ENCODE assay signal across 12 cellular contexts in genomic region chr10:21529236-21529910, GRCh38. TPM values are rescaled to one million over a fixed set of nuclear protein-coding genes. Genes with fewer than 3 reads are reported as not detected.
DNase-seq lines count a peak whose midpoint lies in the region; ATAC-seq, FAIRE-seq and TF ChIP-seq lines count a peak whose summit lies in the region.
"Had no signal": no experiment of that assay in that cellular context is flagged by ENCODE, and none has a peak within 500 bp of the region (broad histone marks: within the 10 kb centered on the region; RNA-seq: fewer than 3 reads in every experiment).

No MANE protein-coding gene starts in this region.

- intact Hi-C loops in heart left ventricle (cut with DNase I) (loop anchor here in 2 of 10 donors (10.0 kb wide), 2 partner anchors 785 to 795 kb away; partner anchors contain the start of genes BMI1 (in 1 of the 2) and COMMD3 (in 1 of the 2)), right cardiac atrium (cut with DNase I) (no loop called here), transverse colon (cut with DNase I; ENCODE audit: low total_unique reads) (no loop called here), tibial artery (cut with DNase I; ENCODE audit: low total_unique reads) (no loop called here)

- H3K36me3 Mint-ChIP-seq in mesothelial cell of epicardium = no peaks in the 10 kb centered on the region
- H3K36me3 Mint-ChIP-seq: T-cell had no signal

- TF ChIP-seq POLR2A in heart left ventricle (IDR thresholded peaks at IDR 0.05) = no peak
- no peak for TF ChIP-seq POLR2A in transverse colon (IDR thresholded peaks at IDR 0.05)

- no peak for TF ChIP-seq EP300 in transverse colon (IDR thresholded peaks at IDR 0.05; ENCODE audit: low read depth)

- H3K4me3 Mint-ChIP-seq in mesothelial cell of epicardium = no peak overlapping the region
- H3K4me3 Mint-ChIP-seq: B cell, T-cell had no signal

- peaks cover 45% of the 10 kb centered on the region for H3K4me1 Mint-ChIP-seq in mesothelial cell of epicardium

- peak overlapping the region in 11 of 12 donors; percentile 95 to 99 (median 99) for H3K27ac ChIP-seq in heart left ventricle
- no peak overlapping the region for H3K27ac ChIP-seq in right cardiac atrium (ENCODE audit: low read length)
- H3K27ac ChIP-seq in caudate nucleus (ENCODE audit: low read depth, low read length) = peak overlapping the region; percentile 97
- H3K27ac ChIP-seq in transverse colon = peak overlapping the region; percentile 94 to 96 (median 95)
- H3K27ac ChIP-seq in tibial artery = no peak overlapping the region

- peak overlapping the region; percentile 97 for H3K27ac Mint-ChIP-seq in mesothelial cell of epicardium
- H3K27ac Mint-ChIP-seq: B cell had no signal

- H3K4me3 ChIP-seq in heart left ventricle (peak overlapping the region in 6 of 12 donors; percentile 63 to 80 (median 71)), right cardiac atrium (ENCODE audit: low read length) (no peak overlapping the region), transverse colon (no peak overlapping the region), tibial artery (no peak overlapping the region)

- WGBS in heart left ventricle, 4 donors = 72 to 81% (median 75%) methylated on average over 5 of the region's 5 CpGs
- whole genome bisulfite sequencing in right cardiac atrium = 77% methylated on average over 5 of the region's 5 CpGs
- WGBS in transverse colon (ENCODE audit: low coverage in 1 of 2), 2 donors = 76 to 80% methylated on average over 5 of the region's 5 CpGs

- no peaks in the 10 kb centered on the region for H3K36me3 ChIP-seq in heart left ventricle
- H3K36me3 ChIP-seq in transverse colon = no peaks in the 10 kb centered on the region
- no peaks in the 10 kb centered on the region for H3K36me3 ChIP-seq in tibial artery
- H3K36me3 ChIP-seq: spleen had no signal

- H3K4me1 ChIP-seq in heart left ventricle (peaks cover 0 to 27% (median 13%) of the 10 kb centered on the region in 12 donors), right cardiac atrium (ENCODE audit: control insufficient read depth, insufficient read depth, low read length) (no peaks in the 10 kb centered on the region), transverse colon (peaks cover 0 to 45% (median 23%) of the 10 kb centered on the region in 4 donors), tibial artery (peaks cover 0 to 12% (median 0%) of the 10 kb centered on the region in 4 donors)

- H3K27me3 ChIP-seq in heart left ventricle = no peaks in the 10 kb centered on the region
- H3K27me3 ChIP-seq in right cardiac atrium (ENCODE audit: control insufficient read depth, insufficient read depth) = no peaks in the 10 kb centered on the region
- peaks cover 24% of the 10 kb centered on the region for H3K27me3 ChIP-seq in transverse colon
- no peaks in the 10 kb centered on the region for H3K27me3 ChIP-seq in tibial artery

- no peaks in the 10 kb centered on the region for H3K9me3 Mint-ChIP-seq in mesothelial cell of epicardium
- H3K9me3 Mint-ChIP-seq: T-cell had no signal

- H3K27me3 Mint-ChIP-seq in mesothelial cell of epicardium (ENCODE audit: low read depth) = no peaks in the 10 kb centered on the region

- no peak for FAIRE-seq in GM19239 (lab: Jason Lieb, UNC)

- ATAC-seq in heart left ventricle = no peak
- no peak for ATAC-seq in right cardiac atrium
- ATAC-seq: T-cell had no signal

- H3K9me3 ChIP-seq in heart left ventricle = no peaks in the 10 kb centered on the region
- H3K9me3 ChIP-seq in right cardiac atrium (ENCODE audit: control insufficient read depth, low read length) = no peaks in the 10 kb centered on the region
- no peaks in the 10 kb centered on the region for H3K9me3 ChIP-seq in transverse colon
- H3K9me3 ChIP-seq in tibial artery = no peaks in the 10 kb centered on the region
- H3K9me3 ChIP-seq: spleen had no signal

- in situ Hi-C loops in transverse colon (cut with MboI; ENCODE audit: low pct_ligation_motif_present in 1 of 4, low pct_unique_long_range_greater_than_20kb in 1 of 4, low sequenced_read_pairs in 3 of 4) = no loop called here

- no peak for TF ChIP-seq CTCF in heart left ventricle (IDR thresholded peaks at IDR 0.05)
- no peak for TF ChIP-seq CTCF in mesothelial cell of epicardium (IDR thresholded peaks at IDR 0.05; ENCODE audit: unreplicated experiment)
- no peak for TF ChIP-seq CTCF in transverse colon (IDR thresholded peaks at IDR 0.05)
- no peak for TF ChIP-seq CTCF in tibial artery (IDR thresholded peaks at IDR 0.05)

- DNase-seq in heart left ventricle (no peak), right cardiac atrium (no peak), caudate nucleus (lab: John Stamatoyannopoulos, UW) (no peak), mesothelial cell of epicardium (ENCODE audit: low spot score in 2 of 2, unreplicated experiment in 2 of 2) (no peak), transverse colon (no peak), tibial artery (no peak), GM19239 (ENCODE audit: insufficient read length, low spot score) (no peak), D341Med (ENCODE audit: low spot score) (no peak)
- DNase-seq: NCI-H510A, spleen, T-cell had no signal

RNA-seq across cellular contexts. Expression of gene SKIDA1, which starts 3.9 kb away (rescaled TPM):
- total RNA-seq in heart left ventricle = 1 to 10 TPM; 2.3 to 5.4 (median 3.6) TPM
- under 1 TPM; 0.61 to 0.75 TPM for polyA plus RNA-seq in heart left ventricle
- total RNA-seq in right cardiac atrium = 1 to 10 TPM; 2.1 to 6.3 (median 4.6) TPM
- polyA plus RNA-seq in right cardiac atrium = 0.88 TPM
- total RNA-seq in mesothelial cell of epicardium = 9.7 to 10.4 TPM (median 9.7 TPM) in 3 replicates
- total RNA-seq in transverse colon = under 1 TPM in 2 of 4 donors, not detected in 2; 0.27 to 0.60 TPM

RNA-seq across cellular contexts. Expression of gene MLLT10, which starts 4.7 kb away (rescaled TPM):
- total RNA-seq in heart left ventricle (10 to 100 TPM; 17.1 to 30.7 (median 25.2) TPM), right cardiac atrium (10 to 100 TPM; 26.6 to 36.1 (median 29.8) TPM), mesothelial cell of epicardium (56.1 to 64.4 TPM (median 62.5 TPM) in 3 replicates), transverse colon (10 to 100 TPM; 12.0 to 43.0 (median 28.5) TPM)
- polyA plus RNA-seq in heart left ventricle (10 to 100 TPM; 16.0 to 30.3 TPM), right cardiac atrium (14.1 TPM)

Comparison
In these comparisons a context has a peak if more than half of its experiments do, and no peak if none do; other contexts are left out.
1. H3K27ac ChIP-seq: peak in heart left ventricle (11 of 12), caudate nucleus (single experiment) and transverse colon (4 of 4); none in right cardiac atrium (single experiment) and tibial artery (0 of 2).